13 cellular contexts compared by ENCODE assay signal in the genomic region with DNA sequence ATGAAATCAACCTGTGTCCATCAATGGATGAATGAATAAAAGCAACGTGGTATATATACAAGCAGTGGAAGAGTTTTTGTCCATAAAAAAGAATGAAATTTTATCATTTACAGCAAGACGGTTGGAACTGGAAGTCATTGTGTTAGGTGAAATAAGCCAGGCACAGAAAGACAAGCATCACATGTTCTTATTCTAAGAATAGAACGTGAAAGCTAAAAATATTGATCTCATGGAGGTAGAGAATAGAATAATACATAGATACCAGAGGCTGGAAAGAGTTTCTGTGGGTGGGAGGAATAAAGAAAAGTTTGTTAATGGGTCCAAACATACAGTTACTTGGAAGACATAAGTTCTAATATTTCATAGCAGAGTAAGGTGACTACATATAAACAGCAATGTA. TPM values are rescaled to one million over a fixed set of nuclear protein-coding genes. Genes with fewer than 3 reads are reported as not detected.
A peak's percentile ranks its signal among the peaks of the same experiment; 100 is the strongest.
DNase-seq lines count a peak whose midpoint lies in the region; ATAC-seq lines count a peak whose summit lies in the region.
"Not testable (repeated sequence)": the region's sequence is repeated elsewhere in the genome, so short reads cannot be mapped to it uniquely, and the experiment has no call there.
"Had no signal": no experiment of that assay in that cellular context is flagged by ENCODE, and none has a peak within 500 bp of the region (broad histone marks: within the 10 kb centered on the region; RNA-seq: fewer than 3 reads in every experiment).

No MANE protein-coding gene starts in this region.

- peak; percentile 74 for ATAC-seq in Right ventricle myocardium superior (ENCODE audit: poor library complexity)
- peak; percentile 65 for ATAC-seq in left ventricle myocardium superior

- not testable (repeated sequence) for DNase-seq in Right ventricle myocardium superior, left ventricle myocardium superior

- intact Hi-C loops in Right ventricle myocardium superior (cut with DNase I); left ventricle myocardium superior (cut with micrococcal nuclease): not testable (repeated sequence)

RNA-seq across cellular contexts. Expression of gene AMY1B, which starts 14.4 kb away (rescaled TPM):
- total RNA-seq in Right ventricle myocardium superior, result not detected
- total RNA-seq in left ventricle myocardium superior, result not detected
- total RNA-seq: A172; A673; B cell; Caco-2; Calu3; CD4-positive, alpha-beta memory T cell; CD4-positive, alpha-beta T cell; CD4-positive, CD25-positive, alpha-beta regulatory T cell; CD8-positive, alpha-beta memory T cell; CD8-positive, alpha-beta T cell; Daoy had no signal

RNA-seq across cellular contexts. Expression of gene AMY1C, which starts 39.3 kb away (rescaled TPM):
- total RNA-seq in Right ventricle myocardium superior (not detected), left ventricle myocardium superior (not detected)
- total RNA-seq: A172; A673; B cell; Caco-2; Calu3; CD4-positive, alpha-beta memory T cell; CD4-positive, alpha-beta T cell; CD4-positive, CD25-positive, alpha-beta regulatory T cell; CD8-positive, alpha-beta memory T cell; CD8-positive, alpha-beta T cell; Daoy had no signal

RNA-seq across cellular contexts. Expression of gene AMY1A, which starts 54.8 kb away (rescaled TPM):
- total RNA-seq in Right ventricle myocardium superior (not detected), left ventricle myocardium superior (not detected)
- total RNA-seq: A172; A673; B cell; Caco-2; Calu3; CD4-positive, alpha-beta memory T cell; CD4-positive, alpha-beta T cell; CD4-positive, CD25-positive, alpha-beta regulatory T cell; CD8-positive, alpha-beta memory T cell; CD8-positive, alpha-beta T cell; Daoy had no signal
